In genomic region chr9:14441976-14442651, GRCh38 we compare ENCODE assay signal across 12 cellular contexts.
DNase-seq lines count a peak whose midpoint lies in the region; ATAC-seq, FAIRE-seq and TF ChIP-seq lines count a peak whose summit lies in the region.
"Had no signal": no experiment of that assay in that cellular context is flagged by ENCODE, and none has a peak within 500 bp of the region (broad histone marks: within the 10 kb centered on the region; RNA-seq: fewer than 3 reads in every experiment).

No MANE protein-coding gene starts in this region.

- no peaks in the 10 kb centered on the region for H3K27me3 ChIP-seq in SK-N-SH (ENCODE audit: insufficient read depth)
- H3K27me3 ChIP-seq in keratinocyte (ENCODE audit: control insufficient read depth, extremely low read depth, insufficient read depth, low read length) = no peaks in the 10 kb centered on the region
- no peaks in the 10 kb centered on the region for H3K27me3 ChIP-seq in CD8-positive, alpha-beta T cell (ENCODE audit: insufficient read depth, low read length)
- H3K27me3 ChIP-seq: left lung had no signal

- H4K20me1 ChIP-seq in SK-N-SH (ENCODE audit: insufficient read depth) (no peaks in the 10 kb centered on the region), keratinocyte (ENCODE audit: control insufficient read depth, extremely low read depth, insufficient read depth, low read length) (no peaks in the 10 kb centered on the region)

- H2AFZ ChIP-seq in SK-N-SH (ENCODE audit: low read depth) = no peak overlapping the region
- no peak overlapping the region for H2AFZ ChIP-seq in keratinocyte (ENCODE audit: control insufficient read depth, low read length)

- no peaks in the 10 kb centered on the region for H3K36me3 Mint-ChIP-seq in CD8-positive, alpha-beta T cell
- H3K36me3 Mint-ChIP-seq: activated CD4-positive, alpha-beta memory T cell treated with anti-CD3 and anti-CD28 coated beads for 36 hours had no signal

- no peak overlapping the region for H3K4me3 Mint-ChIP-seq in CD8-positive, alpha-beta T cell
- H3K4me3 Mint-ChIP-seq: activated CD4-positive, alpha-beta memory T cell treated with anti-CD3 and anti-CD28 coated beads for 36 hours; dendritic cell treated with granulocyte-macrophage colony-stimulating factor and Interleukin-4, amounts not matched to agents 40 ng/mL and 50 ng/mL, for 4 days had no signal

- H3K4me2 ChIP-seq in SK-N-SH = no peak overlapping the region
- H3K4me2 ChIP-seq in keratinocyte (ENCODE audit: control insufficient read depth, extremely low read depth, insufficient read depth, low read depth, low read length) = no peak overlapping the region

- DNase-seq in EH (ENCODE audit: low read depth) (peak; percentile 31), SK-N-SH (no peak), keratinocyte (ENCODE audit: low read depth, low spot score) (no peak), left ventricle myocardium superior (no peak)
- DNase-seq in activated CD4-positive, alpha-beta T cell treated with anti-CD3 and anti-CD28 coated beads for 4 hours = no peak
- DNase-seq in CD8-positive, alpha-beta T cell = no peak
- DNase-seq: activated CD4-positive, alpha-beta memory T cell treated with anti-CD3 and anti-CD28 coated beads for 36 hours; left lung had no signal

- no peak overlapping the region for H3K27ac ChIP-seq in SK-N-SH (ENCODE audit: low read depth in 2 of 2, low read length in 1 of 2)
- H3K27ac ChIP-seq in keratinocyte (ENCODE audit: control insufficient read depth, insufficient read depth, low read length) = no peak overlapping the region
- no peak overlapping the region for H3K27ac ChIP-seq in CD8-positive, alpha-beta T cell (ENCODE audit: low read depth, low read length)
- H3K27ac ChIP-seq: left lung had no signal

- H3K27ac Mint-ChIP-seq in CD8-positive, alpha-beta T cell = no peak overlapping the region
- H3K27ac Mint-ChIP-seq: activated CD4-positive, alpha-beta memory T cell treated with anti-CD3 and anti-CD28 coated beads for 36 hours; dendritic cell treated with granulocyte-macrophage colony-stimulating factor and Interleukin-4, amounts not matched to agents 40 ng/mL and 50 ng/mL, for 4 days had no signal

- H3K9me2 ChIP-seq in SK-N-SH = no peaks in the 10 kb centered on the region

- peak; percentile 23 for FAIRE-seq in keratinocyte (lab: Jason Lieb, UNC)
- FAIRE-seq: GM12891 had no signal

- H3K9me3 ChIP-seq in SK-N-SH (peaks cover 3% of the 10 kb centered on the region; the same call in 1 of the 2 replicates), keratinocyte (ENCODE audit: control insufficient read depth, low read depth, low read length) (no peaks in the 10 kb centered on the region)
- no peaks in the 10 kb centered on the region for H3K9me3 ChIP-seq in CD8-positive, alpha-beta T cell (ENCODE audit: low read length)

- no peaks in the 10 kb centered on the region for H3K4me1 Mint-ChIP-seq in CD8-positive, alpha-beta T cell (ENCODE audit: low read depth)

- H3K9ac ChIP-seq in SK-N-SH (no peak overlapping the region), keratinocyte (ENCODE audit: control insufficient read depth, extremely low read depth, insufficient read depth, low read length) (no peak overlapping the region)

- intact Hi-C loops in left ventricle myocardium superior (cut with micrococcal nuclease) = no loop called here
- intact Hi-C loops in CD8-positive, alpha-beta T cell (cut with DNase I, micrococcal nuclease) = no loop called here

- dilution Hi-C loops in keratinocyte (cut with MboI; ENCODE audit: extremely low pct_ligation_motif_present, low sequenced_read_pairs) = no loop called here

- no peaks in the 10 kb centered on the region for H3K36me3 ChIP-seq in SK-N-SH (replicated peaks in 1 of 2; ENCODE audit: control insufficient read depth in 1 of 2, insufficient read depth in 2 of 2, low read length in 1 of 2)
- no peaks in the 10 kb centered on the region for H3K36me3 ChIP-seq in keratinocyte (ENCODE audit: control insufficient read depth in 2 of 2, extremely low read depth in 1 of 2, insufficient read depth in 2 of 2, low read length in 2 of 2)
- no peaks in the 10 kb centered on the region for H3K36me3 ChIP-seq in CD8-positive, alpha-beta T cell (ENCODE audit: insufficient read depth, low read length)
- H3K36me3 ChIP-seq: left lung had no signal

- ATAC-seq in HG02678 (IDR thresholded peaks at IDR 0.05; ENCODE audit: unreplicated experiment) (peak; percentile 55), GM18520 (IDR thresholded peaks at IDR 0.05; ENCODE audit: unreplicated experiment) (no peak), left ventricle myocardium superior (no peak)
- ATAC-seq in CD8-positive, alpha-beta T cell = no peak
- ATAC-seq: left lung had no signal

- no peaks in the 10 kb centered on the region for H3K9me1 ChIP-seq in keratinocyte (ENCODE audit: control insufficient read depth, extremely low read depth, insufficient read depth, low read length)

- TF ChIP-seq EP300 in SK-N-SH (IDR thresholded peaks at IDR 0.05; ENCODE audit: borderline replicate concordance in 1 of 2, low read depth in 1 of 2, low read length in 1 of 2) = no peak

- CTCF ChIA-PET in SK-N-SH (lab: Yijun Ruan, JAX) = interaction anchor here (0.7 to 5.6 kb wide), 7 partner anchors 15 to 1408 kb away, joined by 3 to 25 read pairs (median 3); no protein-coding TSS in a partner anchor
- CTCF ChIA-PET in CD8-positive, alpha-beta T cell (lab: Charles Lee) = no interaction called here

- H3K4me3 ChIP-seq in SK-N-SH (ENCODE audit: low read depth in 2 of 2, low read length in 1 of 2) = no peak overlapping the region
- H3K4me3 ChIP-seq in keratinocyte (ENCODE audit: control insufficient read depth in 2 of 3, extremely low read depth in 1 of 3, insufficient read depth in 2 of 3, low read depth in 1 of 3, low read length in 3 of 3) = no peak overlapping the region
- H3K4me3 ChIP-seq in CD8-positive, alpha-beta T cell (ENCODE audit: low read depth, low read length) = no peak overlapping the region
- H3K4me3 ChIP-seq: left lung had no signal

- H3F3A ChIP-seq in SK-N-SH (replicated peaks; ENCODE audit: insufficient read depth) = no peaks in the 10 kb centered on the region

- POLR2A ChIA-PET in SK-N-SH (lab: Yijun Ruan, JAX) = no interaction called here
- POLR2A ChIA-PET in CD8-positive, alpha-beta T cell (lab: Charles Lee) = no interaction called here

- 78% methylated on average over 10 of the region's 10 CpGs for WGBS in SK-N-SH (ENCODE audit: low lambda C conversion rate)

- TF ChIP-seq RAD21 in SK-N-SH (IDR thresholded peaks at IDR 0.05; ENCODE audit: low read length) = 0 out of 2 replicates have a peak, but pooled peaks have one; percentile 9

- H3K9me3 Mint-ChIP-seq in CD8-positive, alpha-beta T cell = no peaks in the 10 kb centered on the region
- H3K9me3 Mint-ChIP-seq: activated CD4-positive, alpha-beta memory T cell treated with anti-CD3 and anti-CD28 coated beads for 36 hours; dendritic cell treated with granulocyte-macrophage colony-stimulating factor and Interleukin-4, amounts not matched to agents 40 ng/mL and 50 ng/mL, for 4 days had no signal

- H3K27me3 Mint-ChIP-seq in CD8-positive, alpha-beta T cell (ENCODE audit: low read depth) = peaks cover 4% of the 10 kb centered on the region

- H3K4me1 ChIP-seq in SK-N-SH (ENCODE audit: control insufficient read depth in 1 of 2, insufficient read depth in 2 of 2, low read depth in 1 of 2, low read length in 1 of 2) (peaks cover 8 to 28% of the 10 kb centered on the region in 2 experiments; a peak in 2 of 4 replicates), keratinocyte (ENCODE audit: control insufficient read depth, extremely low read depth, insufficient read depth, low read length) (no peaks in the 10 kb centered on the region)
- no peaks in the 10 kb centered on the region for H3K4me1 ChIP-seq in CD8-positive, alpha-beta T cell (ENCODE audit: insufficient read depth, low read length)

- TF ChIP-seq CTCF in SK-N-SH (IDR thresholded peaks at IDR 0.05) (peak; percentile 47), keratinocyte (optimal IDR thresholded peaks at IDR 0.05 in 1 of 3, IDR thresholded peaks at IDR 0.05 in 1 of 3, conservative IDR thresholded peaks at IDR 0.05 in 1 of 3; ENCODE audit: extremely low read depth in 1 of 3, insufficient read depth in 2 of 3, low read length in 3 of 3) (peak; percentile 38 to 56 (median 38))
- no peak for TF ChIP-seq CTCF in CD8-positive, alpha-beta T cell (IDR thresholded peaks at IDR 0.05)

- H3K79me2 ChIP-seq in SK-N-SH (ENCODE audit: insufficient read depth) = no peaks in the 10 kb centered on the region
- H3K79me2 ChIP-seq in keratinocyte (ENCODE audit: control insufficient read depth, insufficient read depth, low read length) = no peaks in the 10 kb centered on the region

TF ChIP-seq in SK-N-SH, 30 proteins besides CTCF, POLR2A, EP300 and RAD21:
- TF ChIP-seq SMC3 (IDR thresholded peaks at IDR 0.05; ENCODE audit: low read depth, low read length) = peak; percentile 2; the same call in 1 of the 2 replicates
- no peak for TF ChIP-seq MEF2A (IDR thresholded peaks at IDR 0.05; ENCODE audit: borderline replicate concordance, low read depth)
